Comparison of ENCODE assay signal across 33 cellular contexts in the genomic region with DNA sequence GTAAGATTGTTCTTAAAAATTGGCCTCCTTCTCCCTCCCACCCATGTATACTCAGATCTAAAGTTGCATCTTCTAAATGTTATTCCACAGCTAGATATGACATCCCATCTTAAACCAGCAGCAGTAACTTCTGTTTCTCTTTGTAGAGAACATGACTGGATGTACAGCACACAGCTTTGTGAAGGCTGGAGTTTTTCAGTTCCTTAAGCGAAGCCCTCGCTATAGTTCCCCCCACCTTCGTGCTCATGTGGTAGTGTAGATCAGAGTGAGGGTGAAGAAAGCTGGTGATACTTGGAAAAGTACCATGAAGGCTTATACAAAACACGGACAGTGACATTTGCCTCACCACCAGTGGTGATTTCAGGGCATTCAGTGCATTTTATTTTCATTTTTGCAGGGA.
"Had no signal": no experiment of that assay in that cellular context is flagged by ENCODE, and none has a peak within 500 bp of the region (broad histone marks: within the 10 kb centered on the region; RNA-seq: fewer than 3 reads in every experiment).

No MANE protein-coding gene starts in this region.

- H3K27me3 Mint-ChIP-seq: activated CD4-positive, alpha-beta memory T cell treated with anti-CD3 and anti-CD28 coated beads, Interleukin-2, amount 10 ng/mL, durations not matched to agents 7 days and 5 days; activated CD4-positive, alpha-beta T cell treated with anti-CD3 and anti-CD28 coated beads, Interleukin-2, amount 10 ng/mL, durations not matched to agents 7 days and 5 days; activated naive CD8-positive, alpha-beta T cell; central memory CD8-positive, alpha-beta T cell; dendritic cell treated with granulocyte-macrophage colony-stimulating factor and Interleukin-4, amounts not matched to agents 40 ng/mL and 50 ng/mL, for 4 days had no signal

- H3K36me3 Mint-ChIP-seq: activated naive CD8-positive, alpha-beta T cell had no signal

- H3K4me1 ChIP-seq: heart left ventricle had no signal

- H3K27me3 ChIP-seq: brain microvascular endothelial cell, dorsolateral prefrontal cortex, heart left ventricle had no signal

- H3K4me1 Mint-ChIP-seq: activated CD4-positive, alpha-beta memory T cell treated with anti-CD3 and anti-CD28 coated beads, Interleukin-2, amount 10 ng/mL, durations not matched to agents 7 days and 5 days; activated CD4-positive, alpha-beta T cell treated with anti-CD3 and anti-CD28 coated beads, Interleukin-2, amount 10 ng/mL, durations not matched to agents 7 days and 5 days; activated T-helper 17 cell treated with anti-CD3 and anti-CD28 coated beads, Interleukin-2, amount 50 U/mL, for 72 hours; central memory CD8-positive, alpha-beta T cell; endodermal cell; T-helper 17 cell had no signal

- ATAC-seq: activated T-cell treated with anti-CD3 and anti-CD28 coated beads, Interleukin-2, amount 50 U/mL, for 4 hours; activated T-helper 17 cell treated with anti-CD3 and anti-CD28 coated beads, Interleukin-2, amount 50 U/mL, for 72 hours; esophagus mucosa; heart left ventricle; T-helper 17 cell had no signal

- H3K36me3 ChIP-seq: brain microvascular endothelial cell, heart left ventricle had no signal

- H3K4me3 ChIP-seq: coronary artery, dorsolateral prefrontal cortex, heart left ventricle had no signal

- DNase-seq: activated CD4-positive, alpha-beta memory T cell treated with anti-CD3 and anti-CD28 coated beads, Interleukin-2, amount 10 ng/mL, durations not matched to agents 7 days and 5 days; activated CD4-positive, alpha-beta T cell treated with anti-CD3 and anti-CD28 coated beads for 1 hour; activated CD4-positive, alpha-beta T cell treated with anti-CD3 and anti-CD28 coated beads for 4 hours; activated CD4-positive, alpha-beta T cell treated with anti-CD3 and anti-CD28 coated beads, Interleukin-2, amount 10 ng/mL, durations not matched to agents 7 days and 5 days; activated CD4-positive, alpha-beta T cell treated with anti-CD3 and anti-CD28 coated beads, Interleukin-2, amount 50 U/mL, for 4 hours; activated CD4-positive, CD25-positive, alpha-beta regulatory T cell; activated CD8-positive, alpha-beta memory T cell treated with anti-CD3 and anti-CD28 coated beads, Interleukin-2, amount 50 U/mL, for 48 hours; activated effector memory CD4-positive, alpha-beta T cell treated with Interleukin-2 at 50 U/mL for 16 hours; activated gamma-delta T cell treated with Interleukin-2 at 50 U/mL for 16 hours; activated naive CD4-positive, alpha-beta T cell treated with anti-CD3 and anti-CD28 coated beads, Interleukin-2, amount 50 U/mL, for 16 hours; activated naive CD4-positive, alpha-beta T cell treated with Interleukin-2 at 50 U/mL for 16 hours; activated T-cell treated with anti-CD3 and anti-CD28 coated beads for 4 hours; activated T-cell treated with anti-CD3 and anti-CD28 coated beads, Interleukin-2, amount 50 U/mL, for 4 hours; amniotic stem cell; anterior cingulate cortex; brain microvascular endothelial cell; dorsolateral prefrontal cortex; effector memory CD4-positive, alpha-beta T cell; endodermal cell; foreskin fibroblast; heart left ventricle; T-helper 17 cell; T1000 had no signal

- H3K9me3 ChIP-seq: heart left ventricle had no signal

- H3K27ac ChIP-seq: brain microvascular endothelial cell, coronary artery, heart left ventricle had no signal

- FAIRE-seq: astrocyte, bronchial epithelial cell, frontal cortex had no signal

- H3K27ac Mint-ChIP-seq: activated CD4-positive, alpha-beta memory T cell treated with anti-CD3 and anti-CD28 coated beads, Interleukin-2, amount 10 ng/mL, durations not matched to agents 7 days and 5 days; activated CD4-positive, alpha-beta T cell treated with anti-CD3 and anti-CD28 coated beads, Interleukin-2, amount 10 ng/mL, durations not matched to agents 7 days and 5 days; activated naive CD8-positive, alpha-beta T cell; activated T-helper 17 cell treated with anti-CD3 and anti-CD28 coated beads, Interleukin-2, amount 50 U/mL, for 72 hours; dendritic cell treated with granulocyte-macrophage colony-stimulating factor and Interleukin-4, amounts not matched to agents 40 ng/mL and 50 ng/mL, for 4 days; endodermal cell; T-helper 17 cell; T-helper 2 cell treated with Interferon-gamma antibody and Interleukin-4, amounts not matched to agents 5 μg/mL and 100 μg/mL, for 36 hours had no signal

- H3K9me3 Mint-ChIP-seq: activated CD4-positive, alpha-beta memory T cell treated with anti-CD3 and anti-CD28 coated beads, Interleukin-2, amount 10 ng/mL, durations not matched to agents 7 days and 5 days; activated T-cell treated with anti-CD3 and anti-CD28 coated beads, Interleukin-2, amount 50 U/mL, for 4 hours; activated T-helper 17 cell treated with anti-CD3 and anti-CD28 coated beads, Interleukin-2, amount 50 U/mL, for 72 hours; dendritic cell treated with granulocyte-macrophage colony-stimulating factor and Interleukin-4, amounts not matched to agents 40 ng/mL and 50 ng/mL, for 4 days; endodermal cell; T-helper 2 cell treated with Interferon-gamma antibody and Interleukin-4, amounts not matched to agents 5 μg/mL and 100 μg/mL, for 36 hours had no signal

- H3K4me3 Mint-ChIP-seq: activated CD4-positive, alpha-beta memory T cell treated with anti-CD3 and anti-CD28 coated beads, Interleukin-2, amount 10 ng/mL, durations not matched to agents 7 days and 5 days; activated CD4-positive, alpha-beta T cell treated with anti-CD3 and anti-CD28 coated beads, Interleukin-2, amount 10 ng/mL, durations not matched to agents 7 days and 5 days; activated naive CD8-positive, alpha-beta T cell; activated T-cell treated with anti-CD3 and anti-CD28 coated beads, Interleukin-2, amount 50 U/mL, for 4 hours; activated T-helper 17 cell treated with anti-CD3 and anti-CD28 coated beads, Interleukin-2, amount 50 U/mL, for 72 hours; central memory CD8-positive, alpha-beta T cell; dendritic cell treated with granulocyte-macrophage colony-stimulating factor and Interleukin-4, amounts not matched to agents 40 ng/mL and 50 ng/mL, for 4 days; endodermal cell; T-helper 17 cell; T-helper 2 cell treated with Interferon-gamma antibody and Interleukin-4, amounts not matched to agents 5 μg/mL and 100 μg/mL, for 36 hours had no signal
